Comparison of ENCODE assay signal across 17 cellular contexts in genomic region chr15:64864080-64864479, GRCh38. TPM values are rescaled to one million over a fixed set of nuclear protein-coding genes. Genes with fewer than 3 reads are reported as not detected.
DNase-seq lines count a peak whose midpoint lies in the region; ATAC-seq, FAIRE-seq and TF ChIP-seq lines count a peak whose summit lies in the region.
"Had no signal": no experiment of that assay in that cellular context is flagged by ENCODE, and none has a peak within 500 bp of the region (broad histone marks: within the 10 kb centered on the region; RNA-seq: fewer than 3 reads in every experiment).

No MANE protein-coding gene starts in this region.

- in situ Hi-C loops in transverse colon (cut with MboI; ENCODE audit: low pct_ligation_motif_present in 1 of 4, low pct_unique_long_range_greater_than_20kb in 1 of 4, low sequenced_read_pairs in 3 of 4), result no loop called here

- intact Hi-C loops in natural killer cell (cut with micrococcal nuclease) (no loop called here), transverse colon (cut with DNase I; ENCODE audit: low total_unique reads) (no loop called here), sciatic nerve (cut with DNase I) (no loop called here)

- no peak overlapping the region for H2AFZ ChIP-seq in astrocyte (ENCODE audit: low read depth, low read length)

- H3K27me3 ChIP-seq in astrocyte (ENCODE audit: insufficient read depth, low read length) (no peaks in the 10 kb centered on the region), transverse colon (no peaks in the 10 kb centered on the region)
- H3K27me3 ChIP-seq: body of pancreas had no signal

- H3K4me1 Mint-ChIP-seq in T-helper 2 cell treated with Interferon-gamma antibody and Interleukin-4, amounts not matched to agents 5 μg/mL and 100 μg/mL, for 36 hours (ENCODE audit: low read depth), result peaks cover 5% of the 10 kb centered on the region
- H3K4me1 Mint-ChIP-seq in astrocyte (ENCODE audit: low read depth, unreplicated experiment), result peaks cover 26% of the 10 kb centered on the region
- H3K4me1 Mint-ChIP-seq in natural killer cell, result peaks cover 7 to 41% of the 10 kb centered on the region in 2 donors

- H3K4me1 ChIP-seq in astrocyte (ENCODE audit: insufficient read depth, low read length) (peaks cover 16% of the 10 kb centered on the region), transverse colon (peaks cover 0 to 25% (median 14%) of the 10 kb centered on the region in 4 donors)
- H3K4me1 ChIP-seq: body of pancreas had no signal

- H3K27me3 Mint-ChIP-seq in T-helper 2 cell treated with Interferon-gamma antibody and Interleukin-4, amounts not matched to agents 5 μg/mL and 100 μg/mL, for 36 hours (ENCODE audit: low read depth), result no peaks in the 10 kb centered on the region
- H3K27me3 Mint-ChIP-seq in astrocyte (ENCODE audit: low read depth, unreplicated experiment) (no peaks in the 10 kb centered on the region), natural killer cell (ENCODE audit: low read depth in 2 of 2) (no peaks in the 10 kb centered on the region)
- H3K27me3 Mint-ChIP-seq: CD4-positive, alpha-beta T cell had no signal

- H3K79me2 ChIP-seq in astrocyte (ENCODE audit: insufficient read depth, low read length), result peaks cover 3% of the 10 kb centered on the region

- TF ChIP-seq POLR2A in transverse colon (IDR thresholded peaks at IDR 0.05), result no peak

- H3K9me3 ChIP-seq in astrocyte (ENCODE audit: insufficient read depth, low read depth, low read length) (no peaks in the 10 kb centered on the region), transverse colon (no peaks in the 10 kb centered on the region)
- H3K9me3 ChIP-seq: body of pancreas, thoracic aorta had no signal

- WGBS in transverse colon (ENCODE audit: low coverage in 1 of 2), 2 donors, result 55% methylated on average over 1 of the region's 1 CpG; no CpG with 5 or more reads in 1 of the 2 donors

- peaks cover 31% of the 10 kb centered on the region for H4K20me1 ChIP-seq in astrocyte (ENCODE audit: insufficient read depth, low read length)

- H3K27ac ChIP-seq in astrocyte (ENCODE audit: low read depth, low read length) (no peak overlapping the region), transverse colon (peak overlapping the region in 3 of 4 donors; percentile 0 to 46 (median 37))
- H3K27ac ChIP-seq: body of pancreas, thoracic aorta, VCaP had no signal

- no peaks in the 10 kb centered on the region for H3K9me3 Mint-ChIP-seq in T-helper 2 cell treated with Interferon-gamma antibody and Interleukin-4, amounts not matched to agents 5 μg/mL and 100 μg/mL, for 36 hours
- H3K9me3 Mint-ChIP-seq in astrocyte (ENCODE audit: unreplicated experiment) (no peaks in the 10 kb centered on the region), natural killer cell (no peaks in the 10 kb centered on the region)
- H3K9me3 Mint-ChIP-seq: CD4-positive, alpha-beta T cell had no signal

- ATAC-seq in natural killer cell (no peak), HG02571 (IDR thresholded peaks at IDR 0.05; ENCODE audit: unreplicated experiment) (no peak), sciatic nerve (no peak)
- ATAC-seq: body of pancreas had no signal

- FAIRE-seq in astrocyte (lab: Jason Lieb, UNC), result no peak
- FAIRE-seq: RCC 7860 had no signal

- no peak for DNase-seq in T-helper 2 cell treated with Interferon-gamma antibody and Interleukin-4, amounts not matched to agents 5 μg/mL and 100 μg/mL, for 36 hours (ENCODE audit: low spot score)
- DNase-seq in T-helper 2 cell (no peak), astrocyte (ENCODE audit: low read depth) (no peak), natural killer cell (no peak), transverse colon (no peak), foreskin fibroblast (no peak), sciatic nerve (ENCODE audit: low spot score) (no peak)
- DNase-seq: 8988T; activated naive CD4-positive, alpha-beta T cell treated with Interleukin-2 at 50 U/mL for 16 hours; body of pancreas; CD4-positive, alpha-beta T cell; left cardiac atrium; NCI-H748 treated with DMSO at 0.1 percent for 48 hours had no signal

- no peak overlapping the region for H3K4me3 Mint-ChIP-seq in T-helper 2 cell treated with Interferon-gamma antibody and Interleukin-4, amounts not matched to agents 5 μg/mL and 100 μg/mL, for 36 hours
- H3K4me3 Mint-ChIP-seq in astrocyte (ENCODE audit: unreplicated experiment) (peak overlapping the region; percentile 20), natural killer cell (no peak overlapping the region)
- H3K4me3 Mint-ChIP-seq: CD4-positive, alpha-beta T cell had no signal

- H3K36me3 ChIP-seq in astrocyte (ENCODE audit: insufficient read depth, low read length), result no peaks in the 10 kb centered on the region
- H3K36me3 ChIP-seq in transverse colon, result peaks cover 0 to 19% (median 0%) of the 10 kb centered on the region in 4 donors

- no peak overlapping the region for H3K4me2 ChIP-seq in astrocyte (ENCODE audit: low read length)

- TF ChIP-seq CTCF in astrocyte (IDR thresholded peaks at IDR 0.05; ENCODE audit: insufficient read depth, low read depth, low read length), result no peak
- no peak for TF ChIP-seq CTCF in natural killer cell (IDR thresholded peaks at IDR 0.05)
- TF ChIP-seq CTCF in transverse colon (IDR thresholded peaks at IDR 0.05), result no peak
- TF ChIP-seq CTCF in foreskin fibroblast (IDR thresholded peaks at IDR 0.05; ENCODE audit: low read depth, low read length), result no peak

- peak overlapping the region; percentile 49 for H3K27ac Mint-ChIP-seq in T-helper 2 cell treated with Interferon-gamma antibody and Interleukin-4, amounts not matched to agents 5 μg/mL and 100 μg/mL, for 36 hours
- H3K27ac Mint-ChIP-seq in astrocyte (ENCODE audit: unreplicated experiment), result peak overlapping the region; percentile 41
- H3K27ac Mint-ChIP-seq in natural killer cell, result peak overlapping the region; percentile 57 to 79
- H3K27ac Mint-ChIP-seq: CD4-positive, alpha-beta T cell had no signal

- H3K9ac ChIP-seq in astrocyte (ENCODE audit: low read length), result no peak overlapping the region

- peaks cover 35% of the 10 kb centered on the region for H3K36me3 Mint-ChIP-seq in T-helper 2 cell treated with Interferon-gamma antibody and Interleukin-4, amounts not matched to agents 5 μg/mL and 100 μg/mL, for 36 hours (ENCODE audit: low read depth)
- H3K36me3 Mint-ChIP-seq in astrocyte (ENCODE audit: low read depth, unreplicated experiment), result peaks cover 15% of the 10 kb centered on the region
- no peaks in the 10 kb centered on the region for H3K36me3 Mint-ChIP-seq in natural killer cell

- H3K4me3 ChIP-seq in astrocyte (ENCODE audit: insufficient read depth, low read depth, low read length), result no peak overlapping the region
- H3K4me3 ChIP-seq in transverse colon, result no peak overlapping the region
- no peak overlapping the region for H3K4me3 ChIP-seq in foreskin fibroblast (ENCODE audit: low read depth in 1 of 2, low read length in 2 of 2)
- H3K4me3 ChIP-seq: body of pancreas, thoracic aorta had no signal

- TF ChIP-seq EP300 in transverse colon (IDR thresholded peaks at IDR 0.05; ENCODE audit: low read depth), result no peak

RNA-seq across cellular contexts. Expression of gene PLEKHO2, which starts 22.4 kb away (rescaled TPM):
- 11.5 and 12.1 TPM in 2 replicates for total RNA-seq in astrocyte
- 10 to 100 TPM; 35.3 to 53.4 (median 49.8) TPM for total RNA-seq in natural killer cell
- 10 to 100 TPM in 2 of 4 donors, 1 to 10 TPM in 2; 4.6 to 12.3 (median 9.8) TPM for total RNA-seq in transverse colon
- total RNA-seq in sciatic nerve, result 62.9 TPM

RNA-seq across cellular contexts. Expression of gene PIF1, which starts 38.6 kb away (rescaled TPM):
- total RNA-seq in astrocyte, result 0.48 and 1.7 TPM in 2 replicates
- 10 to 100 TPM in 1 of 3 donors, 1 to 10 TPM in 2; 6.2 to 23.9 (median 9.7) TPM for total RNA-seq in natural killer cell
- 10 to 100 TPM in 1 of 4 donors, 1 to 10 TPM in 3; 1.1 to 49.8 (median 2.3) TPM for total RNA-seq in transverse colon
- total RNA-seq in sciatic nerve, result 0.76 TPM
- total RNA-seq: body of pancreas had no signal

RNA-seq across cellular contexts. Expression of gene ANKDD1A, which starts 47.6 kb away (rescaled TPM):
- total RNA-seq in astrocyte, result 1.1 and 1.6 TPM in 2 replicates
- total RNA-seq in natural killer cell, result 10 to 100 TPM; 13.7 to 16.2 (median 13.9) TPM
- total RNA-seq in transverse colon, result 1 to 10 TPM in 3 of 4 donors, under 1 TPM in 1; 0.82 to 7.1 (median 3.2) TPM
- total RNA-seq in sciatic nerve, result 25.5 TPM
